Comparison of ENCODE assay signal across 14 cellular contexts in genomic region chr6:138972226-138972665, GRCh38. TPM values are rescaled to one million over a fixed set of nuclear protein-coding genes. Genes with fewer than 3 reads are reported as not detected.
DNase-seq lines count a peak whose midpoint lies in the region; ATAC-seq, FAIRE-seq and TF ChIP-seq lines count a peak whose summit lies in the region.
"Had no signal": no experiment of that assay in that cellular context is flagged by ENCODE, and none has a peak within 500 bp of the region (broad histone marks: within the 10 kb centered on the region; RNA-seq: fewer than 3 reads in every experiment).

No MANE protein-coding gene starts in this region.

- H3K9me3 ChIP-seq in GM23248 (ENCODE audit: low read depth) (no peaks in the 10 kb centered on the region), T-helper 17 cell (ENCODE audit: control insufficient read depth, low read length, poor library complexity, severe bottlenecking) (no peaks in the 10 kb centered on the region), parathyroid adenoma (ENCODE audit: control insufficient read depth, low read length) (no peaks in the 10 kb centered on the region)
- H3K9me3 ChIP-seq: tibial nerve had no signal

- H3K4me3 Mint-ChIP-seq in T-helper 17 cell: peak overlapping the region; percentile 36
- H3K4me3 Mint-ChIP-seq: memory B cell had no signal

- peaks cover 53% of the 10 kb centered on the region for H3K4me1 Mint-ChIP-seq in T-helper 17 cell

- H3K4me1 ChIP-seq in GM23248 (ENCODE audit: insufficient read depth) (peaks cover 50% of the 10 kb centered on the region), parathyroid adenoma (peaks cover 14% of the 10 kb centered on the region)

- H3K9me2 ChIP-seq in GM23248 (ENCODE audit: insufficient read depth): no peaks in the 10 kb centered on the region

- peaks cover 80% of the 10 kb centered on the region for H3K79me2 ChIP-seq in GM23248 (ENCODE audit: insufficient read depth)
- H3K79me2 ChIP-seq in parathyroid adenoma: peaks cover 23% of the 10 kb centered on the region

- TF ChIP-seq CTCF in fibroblast of pulmonary artery (IDR thresholded peaks at IDR 0.05; ENCODE audit: low read length, missing control alignments) (no peak), parathyroid adenoma (IDR thresholded peaks at IDR 0.05) (no peak), GM10266 (IDR thresholded peaks at IDR 0.05; ENCODE audit: control insufficient read depth, insufficient read depth, low read depth, missing control alignments) (no peak)

- H3K27ac ChIP-seq in GM23248 (peak overlapping the region; percentile 93), parathyroid adenoma (no peak overlapping the region)

- no peak overlapping the region for H2AFZ ChIP-seq in GM23248
- H2AFZ ChIP-seq in parathyroid adenoma: no peak overlapping the region

- peak overlapping the region; percentile 38 for H3K4me3 ChIP-seq in GM23248
- H3K4me3 ChIP-seq in fibroblast of pulmonary artery (replicated peaks; ENCODE audit: low read depth, low read length): peak overlapping the region; percentile 13
- no peak overlapping the region for H3K4me3 ChIP-seq in parathyroid adenoma (ENCODE audit: low read depth, low read length)
- H3K4me3 ChIP-seq: tibial nerve had no signal

- H3K9ac ChIP-seq in GM23248: peak overlapping the region; percentile 69
- H3K9ac ChIP-seq in parathyroid adenoma: no peak overlapping the region

- FAIRE-seq in GM19239 (lab: Jason Lieb, UNC): no peak

- peak overlapping the region; percentile 82 for H3K4me2 ChIP-seq in GM23248 (ENCODE audit: unreplicated experiment)
- peak overlapping the region; percentile 6 for H3K4me2 ChIP-seq in parathyroid adenoma (ENCODE audit: low read length)

- H3K27me3 ChIP-seq in GM23248 (replicated peaks; ENCODE audit: insufficient read depth): no peaks in the 10 kb centered on the region
- H3K27me3 ChIP-seq in parathyroid adenoma (ENCODE audit: control insufficient read depth, insufficient read depth, low read length): no peaks in the 10 kb centered on the region
- H3K27me3 ChIP-seq: tibial nerve had no signal

- WGBS in GM23248 (ENCODE audit: low coverage in 1 of 2, low lambda C conversion rate in 2 of 2, missing lambda C conversion rate in 2 of 2), 2 experiments: 44 to 46% methylated on average over 3 of the region's 3 CpGs

- peaks cover 56% of the 10 kb centered on the region for H3F3A ChIP-seq in GM23248 (ENCODE audit: insufficient read depth)

- H3K36me3 ChIP-seq in GM23248 (ENCODE audit: low read depth) (no peaks in the 10 kb centered on the region), parathyroid adenoma (ENCODE audit: control insufficient read depth, insufficient read depth, low read length) (no peaks in the 10 kb centered on the region)
- H3K36me3 ChIP-seq: tibial nerve had no signal

- H3K36me3 Mint-ChIP-seq in T-helper 17 cell (ENCODE audit: low read depth): no peaks in the 10 kb centered on the region

- in situ Hi-C loops in GM23248 (cut with MboI): no loop called here

- DNase-seq in GM23248: peak; percentile 51
- no peak for DNase-seq in T-helper 17 cell
- DNase-seq in fibroblast of pulmonary artery (ENCODE audit: low read depth): peak; percentile 33
- DNase-seq in GM10266 (ENCODE audit: extremely low spot score): no peak
- DNase-seq in COLO829 (ENCODE audit: low spot score): no peak
- no peak for DNase-seq in GM19239 (ENCODE audit: insufficient read length, low spot score)
- DNase-seq: activated CD8-positive, alpha-beta memory T cell treated with anti-CD3 and anti-CD28 coated beads, Interleukin-2, amount 50 U/mL, for 48 hours; DMS 273 treated with DMSO at 0.1 percent for 48 hours; NCI-H2227 treated with DMSO at 0.1 percent for 48 hours; stimulated activated CD4-positive, alpha-beta T cell treated with anti-CD3 and anti-CD28 coated beads, Interleukin-1b, Interleukin-23, amount 100 ng/mL, for 48 hours had no signal

- no peaks in the 10 kb centered on the region for H4K20me1 ChIP-seq in GM23248 (ENCODE audit: insufficient read depth)

- H3K27ac Mint-ChIP-seq in T-helper 17 cell: no peak overlapping the region
- H3K27ac Mint-ChIP-seq: memory B cell had no signal

- ATAC-seq in T-helper 17 cell: no peak
- ATAC-seq in HG02642 (IDR thresholded peaks at IDR 0.05; ENCODE audit: poor library complexity, unreplicated experiment): no peak

- no peaks in the 10 kb centered on the region for H3K27me3 Mint-ChIP-seq in T-helper 17 cell
- H3K27me3 Mint-ChIP-seq: memory B cell had no signal

RNA-seq across cellular contexts. Expression of gene REPS1, which starts 15.8 kb away (rescaled TPM):
- 21.1 and 24.4 TPM in 2 replicates for total RNA-seq in GM23248 (2014; rRNA removed; shearing (Covaris generic))
- 12.4 and 13.1 TPM in 2 replicates for polyA plus RNA-seq in GM23248 (2016; fragmentation: Nextera tagmentation; extraction: Ambion mirVana)
- 10 to 100 TPM; 73.4 to 88.6 TPM for total RNA-seq in T-helper 17 cell

RNA-seq across cellular contexts. Expression of gene ABRACL, which starts 56.3 kb away (rescaled TPM):
- 12.9 and 17.1 TPM in 2 replicates for total RNA-seq in GM23248 (2014; rRNA removed; shearing (Covaris generic))
- polyA plus RNA-seq in GM23248 (2016; fragmentation: Nextera tagmentation; extraction: Ambion mirVana): 37.1 and 38.7 TPM in 2 replicates
- 10 to 100 TPM; 46.0 to 64.4 TPM for total RNA-seq in T-helper 17 cell

Comparison
In these comparisons a context has a peak if more than half of its experiments do, and no peak if none do; other contexts are left out.
1. DNase-seq: peak in GM23248 (single experiment) and fibroblast of pulmonary artery (single experiment); none in T-helper 17 cell (0 of 3), GM10266 (single experiment), COLO829 (single experiment) and GM19239 (single experiment).